In the genomic region with DNA sequence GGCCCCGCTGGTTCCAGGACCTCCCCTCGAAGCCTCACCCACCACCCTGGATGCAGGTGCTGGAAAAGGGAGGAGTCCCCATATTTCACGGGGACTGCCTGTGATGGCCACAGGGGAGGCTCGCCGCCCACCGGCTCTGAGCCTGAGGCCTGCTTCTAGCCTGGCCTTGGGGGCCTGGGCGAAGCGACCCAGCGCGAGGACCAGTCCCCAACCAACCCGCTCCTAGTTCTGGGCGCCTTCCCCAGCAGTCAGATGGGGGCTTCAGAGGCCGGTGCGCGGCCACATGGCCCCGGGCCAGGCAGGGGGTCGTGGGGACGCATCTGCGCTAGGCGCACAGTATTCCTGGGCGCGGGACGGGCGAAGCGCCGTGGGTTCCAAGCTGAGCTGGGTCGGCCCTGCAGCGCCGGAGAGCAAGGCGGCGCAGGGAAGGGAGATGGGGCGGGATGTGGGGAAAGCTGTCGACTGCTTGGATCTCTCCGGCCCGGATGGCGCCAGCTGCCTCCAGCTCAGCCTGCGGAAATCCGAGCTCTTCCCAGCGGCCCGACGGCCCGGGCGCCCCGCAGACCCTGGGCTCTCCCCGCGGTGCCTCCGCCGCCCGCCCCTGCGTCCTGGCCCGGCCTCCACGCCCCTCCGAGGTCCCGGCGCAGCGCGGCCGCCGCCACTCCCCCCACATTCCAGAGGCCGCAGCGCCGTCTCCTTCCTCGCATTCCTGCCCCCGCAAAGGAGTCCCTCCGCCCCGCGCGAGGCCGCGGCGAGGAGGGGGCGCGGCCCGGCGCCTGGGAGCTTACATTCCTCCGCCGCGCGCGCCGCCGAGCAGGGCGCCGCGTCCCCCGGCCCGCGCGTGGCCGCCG, we compare ENCODE assay signal across 1 cellular context.
TF ChIP-seq lines count a peak whose summit lies in the region.

Gene WTIP (plus strand): TSS at position 788 of the 851 bp plus-strand sequence. CDS start 217 bp downstream, outside the sequence.

TF ChIP-seq in A549, 52 proteins besides CTCF, POLR2A, EP300 and RAD21 (continued from another document):
- TF ChIP-seq BCL3 (IDR thresholded peaks at IDR 0.05) = no peak; the same call in 2 of the 3 replicates
- TF ChIP-seq EHMT2 (IDR thresholded peaks at IDR 0.05; ENCODE audit: low read depth) = no peak
- TF ChIP-seq REST (IDR thresholded peaks at IDR 0.05) = no peak
- TF ChIP-seq ESRRA (IDR thresholded peaks at IDR 0.05; ENCODE audit: borderline replicate concordance, low read length) = no peak
- TF ChIP-seq, protein P1, sequence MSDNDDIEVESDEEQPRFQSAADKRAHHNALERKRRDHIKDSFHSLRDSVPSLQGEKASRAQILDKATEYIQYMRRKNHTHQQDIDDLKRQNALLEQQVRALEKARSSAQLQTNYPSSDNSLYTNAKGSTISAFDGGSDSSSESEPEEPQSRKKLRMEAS (IDR thresholded peaks at IDR 0.05) = peak; percentile 89
- TF ChIP-seq TP53 (CRISPR knock-in tag; IDR thresholded peaks at IDR 0.05) = 0 out of 2 replicates have a peak, but pooled peaks have one; percentile 14
- peak; percentile 48 to 75; a peak in 3 of 5 replicates for TF ChIP-seq JUN (IDR thresholded peaks at IDR 0.05)
- no peak; the same call in 1 of the 2 replicates for TF ChIP-seq MYC (IDR thresholded peaks at IDR 0.05; ENCODE audit: borderline replicate concordance, low read length)
- TF ChIP-seq, protein P2, sequence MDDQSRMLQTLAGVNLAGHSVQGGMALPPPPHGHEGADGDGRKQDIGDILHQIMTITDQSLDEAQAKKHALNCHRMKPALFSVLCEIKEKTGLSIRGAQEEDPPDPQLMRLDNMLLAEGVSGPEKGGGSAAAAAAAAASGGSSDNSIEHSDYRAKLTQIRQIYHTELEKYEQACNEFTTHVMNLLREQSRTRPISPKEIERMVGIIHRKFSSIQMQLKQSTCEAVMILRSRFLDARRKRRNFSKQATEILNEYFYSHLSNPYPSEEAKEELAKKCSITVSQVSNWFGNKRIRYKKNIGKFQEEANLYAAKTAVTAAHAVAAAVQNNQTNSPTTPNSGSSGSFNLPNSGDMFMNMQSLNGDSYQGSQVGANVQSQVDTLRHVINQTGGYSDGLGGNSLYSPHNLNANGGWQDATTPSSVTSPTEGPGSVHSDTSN (IDR thresholded peaks at IDR 0.05) = peak; percentile 95
- no peak for TF ChIP-seq HOXB13 (CRISPR knock-in tag; IDR thresholded peaks at IDR 0.05; ENCODE audit: low read depth)
- TF ChIP-seq CBX8 (IDR thresholded peaks at IDR 0.05) = no peak
- peak; percentile 43; the same call in 1 of the 2 replicates for TF ChIP-seq E2F6 (IDR thresholded peaks at IDR 0.05; ENCODE audit: borderline replicate concordance, low read depth)
- TF ChIP-seq EHF (CRISPR knock-in tag; IDR thresholded peaks at IDR 0.05) = no peak
- TF ChIP-seq CHD2 (IDR thresholded peaks at IDR 0.05; ENCODE audit: low read length, partially characterized antibody) = peak; percentile 61
- TF ChIP-seq NR3C1 (IDR thresholded peaks at IDR 0.05) = no peak
- TF ChIP-seq FOSB (CRISPR knock-in tag; IDR thresholded peaks at IDR 0.05) = no peak
- no peak for TF ChIP-seq ZC3H11A (IDR thresholded peaks at IDR 0.05)
- no peak for TF ChIP-seq SREBF2 (IDR thresholded peaks at IDR 0.05)
- no peak for TF ChIP-seq ZFP36 (IDR thresholded peaks at IDR 0.05; ENCODE audit: borderline replicate concordance, partially characterized antibody)
- no peak for TF ChIP-seq HES2 (IDR thresholded peaks at IDR 0.05)
- no peak for TF ChIP-seq NPAS2 (CRISPR knock-in tag; IDR thresholded peaks at IDR 0.05; ENCODE audit: borderline replicate concordance)
